In the genomic region with DNA sequence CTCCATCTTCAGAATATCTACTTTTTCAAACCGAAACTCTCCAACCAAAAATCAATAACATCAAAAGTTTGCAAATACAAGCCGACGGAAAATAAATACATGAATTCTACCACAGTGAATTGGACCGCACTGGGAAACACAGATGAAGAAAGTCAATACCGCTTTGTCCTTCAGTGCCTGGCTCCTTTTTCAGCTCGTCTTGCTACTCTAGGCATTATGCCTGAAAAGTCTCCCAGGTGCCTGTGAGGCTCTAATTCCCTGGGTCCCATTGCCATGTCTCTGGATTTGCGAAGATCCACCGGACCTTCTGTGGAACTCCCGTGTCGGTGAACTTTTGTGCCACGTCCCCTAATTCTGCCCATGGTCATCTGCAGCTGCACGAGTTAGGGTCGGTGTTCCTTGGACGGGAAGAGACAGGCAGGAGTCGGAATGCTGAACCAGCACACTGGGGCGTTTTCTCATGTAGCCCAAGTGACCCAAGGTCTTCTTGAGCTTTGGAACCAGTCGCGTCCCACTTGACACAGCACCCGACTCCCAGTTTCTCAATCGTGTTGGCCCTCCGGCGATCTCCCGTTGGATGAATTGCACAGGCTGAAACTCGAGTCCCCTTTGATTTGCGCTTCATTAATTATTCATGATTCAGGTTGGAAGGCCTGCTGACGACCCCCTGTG, we compare ENCODE assay signal across 5 cellular contexts. TPM values are rescaled to one million over a fixed set of nuclear protein-coding genes. Genes with fewer than 3 reads are reported as not detected.
"Had no signal": no experiment of that assay in that cellular context is flagged by ENCODE, and none has a peak within 500 bp of the region (broad histone marks: within the 10 kb centered on the region; RNA-seq: fewer than 3 reads in every experiment).

No MANE protein-coding gene starts in this region.

RNA-seq across cellular contexts. Expression of a gene that starts 8.6 kb away (rescaled TPM):
- total RNA-seq: dermis blood vessel endothelial cell, myocyte, neural crest cell, sciatic nerve, vagina had no signal
